In the genomic region with DNA sequence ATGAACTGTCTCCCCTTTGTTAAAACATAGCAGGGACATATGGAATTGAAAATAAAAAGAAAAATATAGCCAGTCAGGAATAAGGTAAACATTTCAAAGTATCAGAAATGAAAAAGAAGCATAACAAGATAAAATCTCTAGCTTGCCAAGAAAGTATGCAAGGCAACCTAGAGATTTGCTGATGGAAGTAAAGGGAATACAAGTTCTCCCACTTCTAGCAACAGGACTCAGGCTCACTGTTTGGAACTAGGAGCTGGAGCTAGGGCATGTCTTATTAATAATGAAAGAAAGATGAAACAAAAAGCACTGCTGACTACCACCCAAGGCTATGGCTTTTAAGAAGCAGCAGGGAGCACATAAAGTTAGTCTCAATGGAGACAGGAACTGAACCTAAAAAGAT, we compare ENCODE assay signal across 1 cellular context.
TF ChIP-seq lines count a peak whose summit lies in the region.

No MANE protein-coding gene starts in this region.

TF ChIP-seq in WTC11, 78 proteins besides CTCF, POLR2A, EP300 and RAD21 (continued from another document):
- TF ChIP-seq, protein P1, sequence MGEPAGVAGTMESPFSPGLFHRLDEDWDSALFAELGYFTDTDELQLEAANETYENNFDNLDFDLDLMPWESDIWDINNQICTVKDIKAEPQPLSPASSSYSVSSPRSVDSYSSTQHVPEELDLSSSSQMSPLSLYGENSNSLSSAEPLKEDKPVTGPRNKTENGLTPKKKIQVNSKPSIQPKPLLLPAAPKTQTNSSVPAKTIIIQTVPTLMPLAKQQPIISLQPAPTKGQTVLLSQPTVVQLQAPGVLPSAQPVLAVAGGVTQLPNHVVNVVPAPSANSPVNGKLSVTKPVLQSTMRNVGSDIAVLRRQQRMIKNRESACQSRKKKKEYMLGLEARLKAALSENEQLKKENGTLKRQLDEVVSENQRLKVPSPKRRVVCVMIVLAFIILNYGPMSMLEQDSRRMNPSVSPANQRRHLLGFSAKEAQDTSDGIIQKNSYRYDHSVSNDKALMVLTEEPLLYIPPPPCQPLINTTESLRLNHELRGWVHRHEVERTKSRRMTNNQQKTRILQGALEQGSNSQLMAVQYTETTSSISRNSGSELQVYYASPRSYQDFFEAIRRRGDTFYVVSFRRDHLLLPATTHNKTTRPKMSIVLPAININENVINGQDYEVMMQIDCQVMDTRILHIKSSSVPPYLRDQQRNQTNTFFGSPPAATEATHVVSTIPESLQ (CRISPR knock-in tag; IDR thresholded peaks at IDR 0.05), result no peak
- TF ChIP-seq ETV6 (CRISPR knock-in tag; IDR thresholded peaks at IDR 0.05), result no peak
- TF ChIP-seq, protein P2, sequence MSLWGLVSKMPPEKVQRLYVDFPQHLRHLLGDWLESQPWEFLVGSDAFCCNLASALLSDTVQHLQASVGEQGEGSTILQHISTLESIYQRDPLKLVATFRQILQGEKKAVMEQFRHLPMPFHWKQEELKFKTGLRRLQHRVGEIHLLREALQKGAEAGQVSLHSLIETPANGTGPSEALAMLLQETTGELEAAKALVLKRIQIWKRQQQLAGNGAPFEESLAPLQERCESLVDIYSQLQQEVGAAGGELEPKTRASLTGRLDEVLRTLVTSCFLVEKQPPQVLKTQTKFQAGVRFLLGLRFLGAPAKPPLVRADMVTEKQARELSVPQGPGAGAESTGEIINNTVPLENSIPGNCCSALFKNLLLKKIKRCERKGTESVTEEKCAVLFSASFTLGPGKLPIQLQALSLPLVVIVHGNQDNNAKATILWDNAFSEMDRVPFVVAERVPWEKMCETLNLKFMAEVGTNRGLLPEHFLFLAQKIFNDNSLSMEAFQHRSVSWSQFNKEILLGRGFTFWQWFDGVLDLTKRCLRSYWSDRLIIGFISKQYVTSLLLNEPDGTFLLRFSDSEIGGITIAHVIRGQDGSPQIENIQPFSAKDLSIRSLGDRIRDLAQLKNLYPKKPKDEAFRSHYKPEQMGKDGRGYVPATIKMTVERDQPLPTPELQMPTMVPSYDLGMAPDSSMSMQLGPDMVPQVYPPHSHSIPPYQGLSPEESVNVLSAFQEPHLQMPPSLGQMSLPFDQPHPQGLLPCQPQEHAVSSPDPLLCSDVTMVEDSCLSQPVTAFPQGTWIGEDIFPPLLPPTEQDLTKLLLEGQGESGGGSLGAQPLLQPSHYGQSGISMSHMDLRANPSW (CRISPR knock-in tag; conservative IDR thresholded peaks at IDR 0.05; ENCODE audit: low read depth), result no peak
